In genomic region chr1:36089393-36090121, GRCh38 we compare ENCODE assay signal across 6 cellular contexts. TPM values are rescaled to one million over a fixed set of nuclear protein-coding genes. Genes with fewer than 3 reads are reported as not detected.
A peak's percentile ranks its signal among the peaks of the same experiment; 100 is the strongest.
DNase-seq lines count a peak whose midpoint lies in the region; ATAC-seq and TF ChIP-seq lines count a peak whose summit lies in the region.

No MANE protein-coding gene starts in this region.

- H3K27ac Mint-ChIP-seq in Caco-2 (ENCODE audit: unreplicated experiment): peak overlapping the region; percentile 91

- H3K9me3 ChIP-seq in Caco-2: no peaks in the 10 kb centered on the region
- no peaks in the 10 kb centered on the region for H3K9me3 ChIP-seq in colonic mucosa
- H3K9me3 ChIP-seq in ovary: no peaks in the 10 kb centered on the region

- no peaks in the 10 kb centered on the region for H4K20me1 ChIP-seq in KMS-11 (ENCODE audit: insufficient read depth)

- TF ChIP-seq POLR2A in ovary (IDR thresholded peaks at IDR 0.05): no peak

- TF ChIP-seq EP300 in ovary (IDR thresholded peaks at IDR 0.05): no peak

- POLR2A ChIA-PET in Caco-2 (lab: Charles Lee): no interaction called here

- peak overlapping the region; percentile 96 for H3K4me2 ChIP-seq in KMS-11

- H3K79me2 ChIP-seq in KMS-11 (ENCODE audit: insufficient read depth, low read depth): peaks cover 23% of the 10 kb centered on the region; the same call in 1 of the 2 replicates

- TSS peak; percentile 77 for BruUV-seq in Caco-2 (replicated peaks; lab: Mats Ljungman, UMichigan)

- H3K27me3 ChIP-seq in Caco-2 (replicated peaks; ENCODE audit: control insufficient read depth, insufficient read depth, low read length) (no peaks in the 10 kb centered on the region), KMS-11 (ENCODE audit: insufficient read depth, low read depth) (no peaks in the 10 kb centered on the region), colonic mucosa (no peaks in the 10 kb centered on the region), ovary (no peaks in the 10 kb centered on the region)

- H3K9me3 Mint-ChIP-seq in Caco-2 (ENCODE audit: unreplicated experiment): no peaks in the 10 kb centered on the region

- H3K4me1 ChIP-seq in Caco-2 (no peaks in the 10 kb centered on the region), KMS-11 (ENCODE audit: low read depth, poor library complexity, severe bottlenecking) (peaks cover 10% of the 10 kb centered on the region), colonic mucosa (no peaks in the 10 kb centered on the region), ovary (ENCODE audit: insufficient read depth) (peaks cover 7% of the 10 kb centered on the region)

- no peaks in the 10 kb centered on the region for H3K4me1 Mint-ChIP-seq in Caco-2 (ENCODE audit: low read depth, unreplicated experiment)

- intact Hi-C loops in Caco-2 (cut with micrococcal nuclease; ENCODE audit: unreplicated experiment): no loop called here
- intact Hi-C loops in colonic mucosa (cut with DNase I): loop anchor here (5.0 to 10.0 kb wide), 3 partner anchors 155 to 335 kb away; partner anchors contain the start of gene AGO3
- intact Hi-C loops in ovary (cut with DNase I): loop anchor here in 1 of 4 donors (5.0 to 10.0 kb wide), 2 partner anchors 207 to 325 kb away; partner anchors contain the start of gene AGO1

- H3K4me3 ChIP-seq in Caco-2 (ENCODE audit: low read depth, low read length): peak overlapping the region; percentile 95
- peak overlapping the region; percentile 82 for H3K4me3 ChIP-seq in KMS-11 (IDR thresholded peaks at IDR 0.05; ENCODE audit: insufficient read depth, low read depth, low read length)
- H3K4me3 ChIP-seq in colonic mucosa: peak overlapping the region; percentile 96
- peak overlapping the region; percentile 98 for H3K4me3 ChIP-seq in ovary

- TF ChIP-seq CTCF in Caco-2 (IDR thresholded peaks at IDR 0.05; ENCODE audit: insufficient read depth in 1 of 2, low read depth in 1 of 2, low read length in 1 of 2, severe bottlenecking in 1 of 2, unreplicated experiment in 1 of 2) (no peak), KMS-11 (conservative IDR thresholded peaks at IDR 0.05; ENCODE audit: low read depth, low read length) (no peak), colonic mucosa (IDR thresholded peaks at IDR 0.05) (no peak), ovary (IDR thresholded peaks at IDR 0.05) (no peak)

- H3K9ac ChIP-seq in KMS-11 (peak overlapping the region; percentile 69; the same call in 1 of the 2 replicates), colonic mucosa (ENCODE audit: low read depth in 2 of 2, low read length in 2 of 2) (peak overlapping the region; percentile 78 to 92)

- peak overlapping the region; percentile 33; the same call in 1 of the 2 replicates for H3K27ac ChIP-seq in KMS-11
- H3K27ac ChIP-seq in colonic mucosa: peak overlapping the region; percentile 83
- peak overlapping the region; percentile 75 to 84 for H3K27ac ChIP-seq in ovary

- ATAC-seq in GM21526 (IDR thresholded peaks at IDR 0.05; ENCODE audit: low FRiP score, unreplicated experiment): no peak

- peak overlapping the region; percentile 99 for H2AFZ ChIP-seq in KMS-11 (ENCODE audit: low read depth)

- H3K4me3 Mint-ChIP-seq in Caco-2 (ENCODE audit: unreplicated experiment): peak overlapping the region; percentile 93

- H3K36me3 ChIP-seq in Caco-2 (ENCODE audit: control insufficient read depth, insufficient read depth, low read length): no peaks in the 10 kb centered on the region; the same call in 1 of the 2 replicates
- no peaks in the 10 kb centered on the region for H3K36me3 ChIP-seq in KMS-11 (ENCODE audit: insufficient read depth)
- peaks cover 20% of the 10 kb centered on the region for H3K36me3 ChIP-seq in colonic mucosa
- H3K36me3 ChIP-seq in ovary: no peaks in the 10 kb centered on the region

- CTCF ChIA-PET in Caco-2 (lab: Charles Lee): no interaction called here

- peaks cover 18% of the 10 kb centered on the region for H3K36me3 Mint-ChIP-seq in Caco-2 (ENCODE audit: insufficient read depth, unreplicated experiment)

- peak in 1 of 2 experiments; percentile 16 for DNase-seq in Caco-2
- no peak for DNase-seq in colonic mucosa
- DNase-seq in ovary: peak in 2 of 5 donors; percentile 40 to 61
- DNase-seq in NCI-H2081 treated with DMSO at 0.1 percent for 48 hours (lab: John Stamatoyannopoulos, UW): no peak

- no peaks in the 10 kb centered on the region for H3K27me3 Mint-ChIP-seq in Caco-2 (ENCODE audit: insufficient read depth, unreplicated experiment)

- WGBS in ovary, 3 donors: 2 to 3% (median 3%) methylated on average over 32 of the region's 32 CpGs

RNA-seq across cellular contexts. Expression of gene ADPRS, which starts 0.9 kb away (rescaled TPM):
- total RNA-seq in Caco-2 (2022) (17.5 and 19.3 TPM in 2 replicates), colonic mucosa (10 to 100 TPM; 30.4 to 33.0 TPM), ovary (10 to 100 TPM; 21.0 to 52.2 (median 27.4) TPM)
- 10 to 100 TPM; 14.9 to 24.8 TPM for polyA plus RNA-seq in ovary

RNA-seq across cellular contexts. Expression of gene TEKT2, which starts 5.7 kb away (rescaled TPM):
- total RNA-seq in Caco-2 (2022) (not detected in 2 replicates), colonic mucosa (under 1 TPM in 1 of 2 donors, not detected in 1; 0.13 TPM), ovary (10 to 100 TPM in 1 of 7 donors, 1 to 10 TPM in 4, under 1 TPM in 2; 0.28 to 22.5 (median 2.1) TPM)
- under 1 TPM; 0.12 to 0.36 TPM for polyA plus RNA-seq in ovary

RNA-seq across cellular contexts. Expression of gene COL8A2, which starts 35.5 kb away (rescaled TPM):
- total RNA-seq in Caco-2 (2022): 0.07 and 0.18 TPM in 2 replicates
- total RNA-seq in colonic mucosa: 1 to 10 TPM; 1.1 to 2.1 TPM
- 1 to 10 TPM; 2.5 to 6.2 (median 4.1) TPM for total RNA-seq in ovary
- 1 to 10 TPM; 2.3 to 4.6 TPM for polyA plus RNA-seq in ovary

RNA-seq across cellular contexts. Expression of gene TRAPPC3, which starts 59.7 kb away (rescaled TPM):
- 35.4 and 37.9 TPM in 2 replicates for total RNA-seq in Caco-2 (2022)
- total RNA-seq in colonic mucosa: 10 to 100 TPM; 59.0 to 60.6 TPM
- 10 to 100 TPM; 42.3 to 49.6 (median 45.2) TPM for total RNA-seq in ovary
- 10 to 100 TPM; 44.0 to 94.6 TPM for polyA plus RNA-seq in ovary

Comparison
In these comparisons a context has a peak if more than half of its experiments do, and no peak if none do; other contexts are left out.
1. H3K27ac ChIP-seq: peak in every context shown above with its lines; median percentile 83 in colonic mucosa; 80 in ovary; 33 in KMS-11.